ENCODE assay signal across 12 cellular contexts in the genomic region with DNA sequence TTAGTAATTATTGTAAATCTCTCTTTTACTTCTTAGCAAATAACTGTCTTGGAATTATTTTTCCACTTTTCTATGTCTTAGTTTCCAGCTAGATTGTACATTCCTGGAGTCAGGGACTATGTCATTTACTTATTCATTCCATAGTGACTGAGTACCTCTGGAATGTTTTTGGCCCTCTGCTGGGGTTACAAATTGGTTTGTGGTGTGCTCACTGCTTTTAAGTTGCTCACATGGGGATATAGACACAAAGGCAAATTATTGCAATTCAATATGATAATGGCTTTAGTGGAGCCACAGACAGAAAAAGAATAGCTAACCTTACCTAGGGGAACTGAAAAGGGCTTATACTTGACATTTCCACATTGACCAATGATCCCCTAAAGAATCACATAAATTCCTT.
A peak's percentile ranks its signal among the peaks of the same experiment; 100 is the strongest.
DNase-seq lines count a peak whose midpoint lies in the region; ATAC-seq, FAIRE-seq and TF ChIP-seq lines count a peak whose summit lies in the region.
"Had no signal": no experiment of that assay in that cellular context is flagged by ENCODE, and none has a peak within 500 bp of the region (broad histone marks: within the 10 kb centered on the region; RNA-seq: fewer than 3 reads in every experiment).

No MANE protein-coding gene starts in this region.

- no peak for FAIRE-seq in D721Med (lab: Jason Lieb, UNC)

- peaks cover 3 to 6% (median 4%) of the 10 kb centered on the region in 3 donors for H3K27me3 Mint-ChIP-seq in immature natural killer cell (ENCODE audit: low read depth in 3 of 3)

- ATAC-seq in GM18511 (IDR thresholded peaks at IDR 0.05; ENCODE audit: unreplicated experiment) = no peak

- H3K27ac Mint-ChIP-seq in immature natural killer cell = no peak overlapping the region
- H3K27ac Mint-ChIP-seq: activated T-helper 1 cell treated with anti-CD3 and anti-CD28 coated beads, Interleukin-12 subunit alpha, Interleukin-12 subunit beta, Interleukin-2, Interleukin-4 antibody, amounts not matched to agents 30 ng/mL and 10 ng/mL and 1 ng/mL, durations not matched to agents 14 hours and 24 hours and 36 hours; dendritic cell treated with granulocyte-macrophage colony-stimulating factor and Interleukin-4, amounts not matched to agents 40 ng/mL and 50 ng/mL, for 4 days had no signal

- H3K4me1 Mint-ChIP-seq in immature natural killer cell = no peaks in the 10 kb centered on the region

- DNase-seq in Daoy (ENCODE audit: low read depth) (peak; percentile 79), NCI-H226 (peak; percentile 83), dedifferentiated amniotic fluid mesenchymal stem cell (ENCODE audit: extremely low spot score) (peak; percentile 93), non-pigmented ciliary epithelial cell (ENCODE audit: low read depth) (peak; percentile 89), immature natural killer cell (no peak), D721Med (ENCODE audit: insufficient read length, low spot score) (no peak)
- no peak for DNase-seq in stimulated activated CD4-positive, alpha-beta T cell treated with anti-CD3 and anti-CD28 coated beads, Interleukin-15, amount 100 ng/mL, for 24 hours
- DNase-seq: NCI-H1105, upper lobe of left lung had no signal

- H3K4me3 Mint-ChIP-seq in immature natural killer cell = no peak overlapping the region
- H3K4me3 Mint-ChIP-seq: activated T-helper 1 cell treated with anti-CD3 and anti-CD28 coated beads, Interleukin-12 subunit alpha, Interleukin-12 subunit beta, Interleukin-2, Interleukin-4 antibody, amounts not matched to agents 30 ng/mL and 10 ng/mL and 1 ng/mL, durations not matched to agents 14 hours and 24 hours and 36 hours; dendritic cell treated with granulocyte-macrophage colony-stimulating factor and Interleukin-4, amounts not matched to agents 40 ng/mL and 50 ng/mL, for 4 days had no signal

- H3K36me3 Mint-ChIP-seq in immature natural killer cell = no peaks in the 10 kb centered on the region

- no peak for TF ChIP-seq CTCF in D721Med (IDR thresholded peaks at IDR 0.05; ENCODE audit: insufficient read depth, missing control alignments)

- no peaks in the 10 kb centered on the region for H3K9me3 Mint-ChIP-seq in immature natural killer cell
- H3K9me3 Mint-ChIP-seq: activated T-helper 1 cell treated with anti-CD3 and anti-CD28 coated beads, Interleukin-12 subunit alpha, Interleukin-12 subunit beta, Interleukin-2, Interleukin-4 antibody, amounts not matched to agents 30 ng/mL and 10 ng/mL and 1 ng/mL, durations not matched to agents 14 hours and 24 hours and 36 hours; dendritic cell treated with granulocyte-macrophage colony-stimulating factor and Interleukin-4, amounts not matched to agents 40 ng/mL and 50 ng/mL, for 4 days had no signal

Comparison
In these comparisons a context has a peak if more than half of its experiments do, and no peak if none do; other contexts are left out.
1. DNase-seq: peak in Daoy (single experiment), NCI-H226 (single experiment), dedifferentiated amniotic fluid mesenchymal stem cell (single experiment) and non-pigmented ciliary epithelial cell (single experiment); none in immature natural killer cell (0 of 3), D721Med (single experiment) and stimulated activated CD4-positive, alpha-beta T cell treated with anti-CD3 and anti-CD28 coated beads, Interleukin-15, amount 100 ng/mL, for 24 hours (single experiment).